Comparison of ENCODE assay signal across 8 cellular contexts in the genomic region with DNA sequence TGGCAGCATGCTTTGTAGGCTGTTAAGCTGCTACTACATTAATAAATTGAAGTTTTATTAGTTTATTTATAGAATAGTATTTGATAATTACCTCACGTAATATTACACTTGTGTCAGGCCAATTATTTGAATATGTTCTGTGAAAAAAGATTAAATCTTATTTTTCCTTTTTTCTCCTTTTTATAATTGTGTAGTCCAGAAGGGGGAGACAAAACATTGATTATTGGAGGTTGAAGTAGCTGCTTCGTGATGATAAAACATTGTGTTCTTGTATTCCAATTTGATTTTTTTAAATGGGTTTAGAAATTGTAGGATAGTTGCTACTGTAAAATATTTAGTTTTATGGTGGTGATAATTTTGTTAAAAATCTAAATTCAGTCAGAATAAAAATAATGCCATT.
A peak's percentile ranks its signal among the peaks of the same experiment; 100 is the strongest.
DNase-seq lines count a peak whose midpoint lies in the region; ATAC-seq and TF ChIP-seq lines count a peak whose summit lies in the region.

No MANE protein-coding gene starts in this region.

- peaks cover 5% of the 10 kb centered on the region for H3K4me1 ChIP-seq in adipocyte (ENCODE audit: control insufficient read depth, insufficient read depth, low read length)

- no peak overlapping the region for H3K27ac ChIP-seq in C4-2B

- TF ChIP-seq CTCF in C4-2B (conservative IDR thresholded peaks at IDR 0.05) (peak; percentile 53), WTC11 (IDR thresholded peaks at IDR 0.05) (no peak)

- no peaks in the 10 kb centered on the region for H3K9me3 Mint-ChIP-seq in WTC11
- no peaks in the 10 kb centered on the region for H3K9me3 Mint-ChIP-seq in activated naive CD8-positive, alpha-beta T cell treated with anti-CD3 and anti-CD28 coated beads for 36 hours

- CTCF ChIA-PET in WTC11 (lab: Charles Lee), result interaction anchor here (0.7 to 1.4 kb wide), 4 partner anchors 8 to 396 kb away, joined by 3 to 7 read pairs (median 4); no protein-coding TSS in a partner anchor

- no peaks in the 10 kb centered on the region for H3K9me3 ChIP-seq in adipocyte (ENCODE audit: control insufficient read depth, low read length)

- H3K36me3 Mint-ChIP-seq in WTC11, result no peaks in the 10 kb centered on the region
- no peaks in the 10 kb centered on the region for H3K36me3 Mint-ChIP-seq in activated naive CD8-positive, alpha-beta T cell treated with anti-CD3 and anti-CD28 coated beads for 36 hours

- no peak overlapping the region for H3K4me3 ChIP-seq in adipocyte (ENCODE audit: low read length)

- H3K36me3 ChIP-seq in adipocyte (ENCODE audit: control insufficient read depth, insufficient read depth, low read length, severe bottlenecking), result peaks cover 2% of the 10 kb centered on the region

- no peaks in the 10 kb centered on the region for H3K27me3 Mint-ChIP-seq in WTC11 (ENCODE audit: low read depth)
- H3K27me3 Mint-ChIP-seq in activated naive CD8-positive, alpha-beta T cell treated with anti-CD3 and anti-CD28 coated beads for 36 hours, result no peaks in the 10 kb centered on the region

- peaks cover 9% of the 10 kb centered on the region for H3K27me3 ChIP-seq in adipocyte (replicated peaks; ENCODE audit: control insufficient read depth, insufficient read depth, low read length)

- no peak overlapping the region for H3K9ac ChIP-seq in adipocyte (ENCODE audit: low read length)

- H3K27ac Mint-ChIP-seq in WTC11, result no peak overlapping the region
- H3K27ac Mint-ChIP-seq in activated naive CD8-positive, alpha-beta T cell treated with anti-CD3 and anti-CD28 coated beads for 36 hours, result no peak overlapping the region

- H3K4me1 Mint-ChIP-seq in WTC11, result peaks cover 21% of the 10 kb centered on the region
- H3K4me1 Mint-ChIP-seq in activated naive CD8-positive, alpha-beta T cell treated with anti-CD3 and anti-CD28 coated beads for 36 hours, result no peaks in the 10 kb centered on the region

- no peak overlapping the region for H3K4me3 Mint-ChIP-seq in WTC11
- H3K4me3 Mint-ChIP-seq in activated naive CD8-positive, alpha-beta T cell treated with anti-CD3 and anti-CD28 coated beads for 36 hours, result no peak overlapping the region

- DNase-seq in HCEC 1CT (peak; percentile 14), adipocyte (ENCODE audit: low read depth) (peak; percentile 64), kidney tubule cell (ENCODE audit: low spot score) (peak; percentile 9), WTC11 (ENCODE audit: low spot score) (no peak), iPS-NIHi7 (ENCODE audit: extremely low spot score) (no peak)
- DNase-seq in activated CD4-positive, alpha-beta T cell treated with anti-CD3 and anti-CD28 coated beads, Interleukin-2, amount 50 U/mL, for 1 hour, result no peak
- no peak for DNase-seq in activated naive CD8-positive, alpha-beta T cell treated with anti-CD3 and anti-CD28 coated beads for 36 hours

- POLR2A ChIA-PET in WTC11 (lab: Charles Lee), result no interaction called here

- ATAC-seq in WTC11, result no peak

TF ChIP-seq in WTC11, 78 proteins besides CTCF, POLR2A, EP300 and RAD21:
- TF ChIP-seq, protein P1, sequence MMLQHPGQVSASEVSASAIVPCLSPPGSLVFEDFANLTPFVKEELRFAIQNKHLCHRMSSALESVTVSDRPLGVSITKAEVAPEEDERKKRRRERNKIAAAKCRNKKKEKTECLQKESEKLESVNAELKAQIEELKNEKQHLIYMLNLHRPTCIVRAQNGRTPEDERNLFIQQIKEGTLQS (CRISPR knock-in tag; conservative IDR thresholded peaks at IDR 0.05), result no peak
- TF ChIP-seq CBFB (CRISPR knock-in tag; IDR thresholded peaks at IDR 0.05; ENCODE audit: low read depth), result no peak
- TF ChIP-seq, protein P2, sequence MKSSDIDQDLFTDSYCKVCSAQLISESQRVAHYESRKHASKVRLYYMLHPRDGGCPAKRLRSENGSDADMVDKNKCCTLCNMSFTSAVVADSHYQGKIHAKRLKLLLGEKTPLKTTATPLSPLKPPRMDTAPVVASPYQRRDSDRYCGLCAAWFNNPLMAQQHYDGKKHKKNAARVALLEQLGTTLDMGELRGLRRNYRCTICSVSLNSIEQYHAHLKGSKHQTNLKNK (CRISPR knock-in tag; IDR thresholded peaks at IDR 0.05), result no peak
- TF ChIP-seq, protein P3, sequence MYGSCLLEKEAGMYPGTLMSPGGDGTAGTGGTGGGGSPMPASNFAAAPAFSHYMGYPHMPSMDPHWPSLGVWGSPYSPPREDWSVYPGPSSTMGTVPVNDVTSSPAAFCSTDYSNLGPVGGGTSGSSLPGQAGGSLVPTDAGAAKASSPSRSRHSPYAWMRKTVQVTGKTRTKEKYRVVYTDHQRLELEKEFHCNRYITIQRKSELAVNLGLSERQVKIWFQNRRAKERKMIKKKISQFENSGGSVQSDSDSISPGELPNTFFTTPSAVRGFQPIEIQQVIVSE (CRISPR knock-in tag; IDR thresholded peaks at IDR 0.05; ENCODE audit: borderline replicate concordance), result no peak
- TF ChIP-seq, protein P4, sequence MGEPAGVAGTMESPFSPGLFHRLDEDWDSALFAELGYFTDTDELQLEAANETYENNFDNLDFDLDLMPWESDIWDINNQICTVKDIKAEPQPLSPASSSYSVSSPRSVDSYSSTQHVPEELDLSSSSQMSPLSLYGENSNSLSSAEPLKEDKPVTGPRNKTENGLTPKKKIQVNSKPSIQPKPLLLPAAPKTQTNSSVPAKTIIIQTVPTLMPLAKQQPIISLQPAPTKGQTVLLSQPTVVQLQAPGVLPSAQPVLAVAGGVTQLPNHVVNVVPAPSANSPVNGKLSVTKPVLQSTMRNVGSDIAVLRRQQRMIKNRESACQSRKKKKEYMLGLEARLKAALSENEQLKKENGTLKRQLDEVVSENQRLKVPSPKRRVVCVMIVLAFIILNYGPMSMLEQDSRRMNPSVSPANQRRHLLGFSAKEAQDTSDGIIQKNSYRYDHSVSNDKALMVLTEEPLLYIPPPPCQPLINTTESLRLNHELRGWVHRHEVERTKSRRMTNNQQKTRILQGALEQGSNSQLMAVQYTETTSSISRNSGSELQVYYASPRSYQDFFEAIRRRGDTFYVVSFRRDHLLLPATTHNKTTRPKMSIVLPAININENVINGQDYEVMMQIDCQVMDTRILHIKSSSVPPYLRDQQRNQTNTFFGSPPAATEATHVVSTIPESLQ (CRISPR knock-in tag; IDR thresholded peaks at IDR 0.05), result no peak
- TF ChIP-seq, protein P5, sequence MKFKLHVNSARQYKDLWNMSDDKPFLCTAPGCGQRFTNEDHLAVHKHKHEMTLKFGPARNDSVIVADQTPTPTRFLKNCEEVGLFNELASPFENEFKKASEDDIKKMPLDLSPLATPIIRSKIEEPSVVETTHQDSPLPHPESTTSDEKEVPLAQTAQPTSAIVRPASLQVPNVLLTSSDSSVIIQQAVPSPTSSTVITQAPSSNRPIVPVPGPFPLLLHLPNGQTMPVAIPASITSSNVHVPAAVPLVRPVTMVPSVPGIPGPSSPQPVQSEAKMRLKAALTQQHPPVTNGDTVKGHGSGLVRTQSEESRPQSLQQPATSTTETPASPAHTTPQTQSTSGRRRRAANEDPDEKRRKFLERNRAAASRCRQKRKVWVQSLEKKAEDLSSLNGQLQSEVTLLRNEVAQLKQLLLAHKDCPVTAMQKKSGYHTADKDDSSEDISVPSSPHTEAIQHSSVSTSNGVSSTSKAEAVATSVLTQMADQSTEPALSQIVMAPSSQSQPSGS (CRISPR knock-in tag; IDR thresholded peaks at IDR 0.05; ENCODE audit: borderline replicate concordance, low read depth), result no peak

Comparison
In these comparisons a context has a peak if more than half of its experiments do, and no peak if none do; other contexts are left out.
1. DNase-seq: peak in HCEC 1CT (single experiment), adipocyte (single experiment) and kidney tubule cell (single experiment); none in activated CD4-positive, alpha-beta T cell treated with anti-CD3 and anti-CD28 coated beads, Interleukin-2, amount 50 U/mL, for 1 hour (single experiment), WTC11 (single experiment), activated naive CD8-positive, alpha-beta T cell treated with anti-CD3 and anti-CD28 coated beads for 36 hours (single experiment) and iPS-NIHi7 (single experiment).